ENCODE assay signal across 8 cellular contexts in the genomic region with DNA sequence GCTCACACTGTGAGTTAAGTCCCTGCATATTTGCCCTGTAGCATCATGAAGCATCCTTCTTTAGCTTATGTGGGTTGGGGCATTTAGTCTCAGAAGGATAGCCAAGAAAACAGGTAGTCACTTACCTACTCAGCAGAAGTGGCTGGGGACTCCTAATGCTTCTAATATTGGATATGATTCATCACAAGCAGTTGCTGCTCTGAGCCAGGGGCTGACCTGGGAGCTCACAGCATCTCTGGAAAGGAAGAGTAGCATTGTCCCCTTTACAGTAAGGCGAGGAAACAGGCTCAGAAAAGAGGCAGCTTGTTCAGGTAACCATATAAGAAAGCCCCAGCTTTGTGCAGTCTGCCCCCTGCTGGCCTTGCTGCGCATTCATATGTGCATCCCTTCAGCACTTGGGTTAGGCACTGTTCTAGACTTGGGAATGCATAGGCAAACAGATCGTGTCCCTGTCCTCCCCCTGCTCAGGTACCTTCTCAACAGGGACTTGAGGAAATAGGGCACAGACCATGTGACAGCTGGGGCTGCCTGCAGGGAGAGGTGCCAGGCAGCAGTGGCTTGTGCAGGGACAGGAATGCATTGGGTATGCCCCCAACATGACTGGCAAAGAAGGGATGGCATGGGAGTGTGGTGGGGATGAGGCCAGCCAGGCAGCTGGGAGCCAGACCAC. TPM values are rescaled to one million over a fixed set of nuclear protein-coding genes. Genes with fewer than 3 reads are reported as not detected.
DNase-seq lines count a peak whose midpoint lies in the region; ATAC-seq and TF ChIP-seq lines count a peak whose summit lies in the region.

No MANE protein-coding gene starts in this region.

- TF ChIP-seq CTCF in BE2C (IDR thresholded peaks at IDR 0.05; ENCODE audit: low read depth, low read length) (peak; percentile 91), cardiac fibroblast (IDR thresholded peaks at IDR 0.05; ENCODE audit: low read depth, low read length) (peak; percentile 93)

- peak; percentile 80 for DNase-seq in BE2C
- DNase-seq in GM19238 (ENCODE audit: insufficient read length, low spot score): peak; percentile 47
- DNase-seq in M059J (ENCODE audit: low read depth): peak; percentile 49
- peak; percentile 72 for DNase-seq in activated CD4-positive, CD25-positive, alpha-beta regulatory T cell treated with anti-CD3 and anti-CD28 coated beads, Interleukin-2, amount 50 U/mL, for 16 hours (ENCODE audit: low read depth, low spot score)
- DNase-seq in cardiac fibroblast (ENCODE audit: low read depth in 2 of 2): peak; percentile 76 to 79
- DNase-seq in left lobe of liver (ENCODE audit: low spot score): peak; percentile 66
- DNase-seq in stimulated activated CD4-positive, alpha-beta T cell treated with anti-CD3 and anti-CD28 coated beads, TNF-alpha, amount 100 ng/mL, for 1 hour (ENCODE audit: low read depth in 3 of 3, low spot score in 1 of 3): peak; percentile 54 to 72 (median 56)

- H3K4me3 ChIP-seq in BE2C (ENCODE audit: low read depth, low read length): no peak overlapping the region
- H3K4me3 ChIP-seq in cardiac fibroblast (replicated peaks in 1 of 2; ENCODE audit: low read depth in 2 of 2, low read length in 2 of 2): no peak overlapping the region

- no peaks in the 10 kb centered on the region for H3K4me1 ChIP-seq in BE2C

- ATAC-seq in left lobe of liver: peak; percentile 86
- ATAC-seq in GM21737 (IDR thresholded peaks at IDR 0.05; ENCODE audit: unreplicated experiment): no peak

- H3K27me3 ChIP-seq in BE2C: no peaks in the 10 kb centered on the region

- no peaks in the 10 kb centered on the region for H3K9me3 ChIP-seq in BE2C

- peaks cover 29% of the 10 kb centered on the region for H3K36me3 ChIP-seq in BE2C

RNA-seq across cellular contexts. Expression of gene TBC1D14, which starts 35.7 kb away (rescaled TPM):
- 54.8 TPM for polyA plus RNA-seq in BE2C (2012; ENCODE audit: insufficient read depth, insufficient read length, low read depth)
- 16.2 and 22.4 TPM in 2 replicates for total RNA-seq in M059J (2014; rRNA removed; shearing (Covaris generic))
- total RNA-seq in left lobe of liver: 29.3 TPM
